Comparison of ENCODE assay signal across 18 cellular contexts in the genomic region with DNA sequence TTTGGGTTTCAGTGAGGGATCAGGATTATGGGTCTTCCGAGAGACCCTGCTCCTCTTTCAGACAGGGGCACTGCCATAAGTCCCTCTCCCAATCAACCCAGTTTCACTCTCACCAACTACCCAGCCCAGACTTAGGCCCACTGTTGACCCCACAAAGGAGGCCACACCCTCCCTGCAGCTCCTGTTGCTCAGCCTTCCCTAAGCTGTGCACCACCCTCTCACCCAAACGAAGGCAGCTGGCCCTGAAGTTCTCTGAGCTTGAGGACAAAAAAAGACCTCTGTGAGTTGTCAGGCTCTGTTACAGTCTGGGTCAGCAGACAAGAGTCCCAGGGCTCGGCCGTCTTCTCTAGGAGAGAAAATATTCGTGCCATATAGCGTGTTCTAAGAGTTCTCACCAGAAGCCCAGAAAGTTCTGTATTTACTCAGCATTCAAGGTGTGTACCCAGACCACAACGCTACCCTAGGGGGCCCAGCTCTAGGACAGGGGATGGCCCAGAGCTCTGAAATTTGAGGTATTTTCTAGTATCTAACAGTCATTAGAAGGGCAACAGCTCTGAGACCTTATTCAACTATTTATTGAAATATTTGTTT. TPM values are rescaled to one million over a fixed set of nuclear protein-coding genes. Genes with fewer than 3 reads are reported as not detected.
DNase-seq lines count a peak whose midpoint lies in the region; ATAC-seq and TF ChIP-seq lines count a peak whose summit lies in the region.
"Had no signal": no experiment of that assay in that cellular context is flagged by ENCODE, and none has a peak within 500 bp of the region (broad histone marks: within the 10 kb centered on the region; RNA-seq: fewer than 3 reads in every experiment).

No MANE protein-coding gene starts in this region.

- no peaks in the 10 kb centered on the region for H3K9me3 ChIP-seq in lower lobe of right lung
- H3K9me3 ChIP-seq: BE2C had no signal

- no peaks in the 10 kb centered on the region for H3K27me3 Mint-ChIP-seq in naive thymus-derived CD8-positive, alpha-beta T cell
- H3K27me3 Mint-ChIP-seq: brain, T-cell had no signal

- H3K27ac Mint-ChIP-seq in naive thymus-derived CD8-positive, alpha-beta T cell: peak overlapping the region in 3 of 10 donors; percentile 6 to 79 (median 65)
- H3K27ac Mint-ChIP-seq: brain, T-cell had no signal

- no peak for TF ChIP-seq CTCF in GM12865 (IDR thresholded peaks at IDR 0.05; ENCODE audit: insufficient read depth, low read depth, low read length, missing control alignments)
- no peak for TF ChIP-seq CTCF in GM20000 (IDR thresholded peaks at IDR 0.05; ENCODE audit: extremely low read depth, missing control alignments)
- no peak for TF ChIP-seq CTCF in lower lobe of right lung (IDR thresholded peaks at IDR 0.05)

- H3K9me3 Mint-ChIP-seq in naive thymus-derived CD8-positive, alpha-beta T cell: no peaks in the 10 kb centered on the region
- H3K9me3 Mint-ChIP-seq: brain, T-cell had no signal

- ATAC-seq in HG03442 (IDR thresholded peaks at IDR 0.05; ENCODE audit: unreplicated experiment) (peak; percentile 51), lower lobe of right lung (peak in 1 of 2 donors; percentile 22)
- ATAC-seq in naive thymus-derived CD8-positive, alpha-beta T cell: no peak
- ATAC-seq: foreskin keratinocyte, PC-3, T-cell had no signal

- H3K27ac ChIP-seq in lower lobe of right lung: peak overlapping the region; percentile 67
- H3K27ac ChIP-seq: foreskin keratinocyte had no signal

- no peaks in the 10 kb centered on the region for H3K36me3 Mint-ChIP-seq in naive thymus-derived CD8-positive, alpha-beta T cell
- H3K36me3 Mint-ChIP-seq: brain, T-cell had no signal

- peaks cover 15% of the 10 kb centered on the region for H3K4me1 ChIP-seq in lower lobe of right lung
- H3K4me1 ChIP-seq: BE2C had no signal

- no peaks in the 10 kb centered on the region for H3K36me3 ChIP-seq in lower lobe of right lung
- H3K36me3 ChIP-seq: BE2C had no signal

- H3K27me3 ChIP-seq in lower lobe of right lung (ENCODE audit: low read depth): no peaks in the 10 kb centered on the region
- H3K27me3 ChIP-seq: BE2C, foreskin keratinocyte had no signal

- CTCF ChIA-PET in HEK293T (lab: Yijun Ruan, JAX): no interaction called here

- H3K4me3 ChIP-seq in GM12865 (ENCODE audit: low read depth, low read length): no peak overlapping the region
- no peak overlapping the region for H3K4me3 ChIP-seq in lower lobe of right lung

- H3K4me1 Mint-ChIP-seq in naive thymus-derived CD8-positive, alpha-beta T cell: peaks cover 6 to 42% (median 18%) of the 10 kb centered on the region in 4 donors

- DNase-seq in GM12865 (ENCODE audit: low read depth) (peak; percentile 71), GM20000 (ENCODE audit: low spot score) (peak; percentile 32), lower lobe of right lung (no peak), AML-193 (lab: John Stamatoyannopoulos, UW) (no peak), GDM1 (lab: John Stamatoyannopoulos, UW) (no peak), HEK293T (ENCODE audit: extremely low spot score) (no peak)
- no peak for DNase-seq in naive thymus-derived CD8-positive, alpha-beta T cell
- DNase-seq: activated effector memory CD4-positive, alpha-beta T cell treated with anti-CD3 and anti-CD28 coated beads, Interleukin-2, amount 50 U/mL, for 16 hours; BE2C; DND-41; foreskin keratinocyte; NCI-H1048; NCI-H510A; PC-3; stimulated activated naive CD4-positive, alpha-beta T cell; T-cell had no signal

- H3K4me3 Mint-ChIP-seq in naive thymus-derived CD8-positive, alpha-beta T cell: no peak overlapping the region
- H3K4me3 Mint-ChIP-seq: brain, T-cell had no signal

- POLR2A ChIA-PET in naive thymus-derived CD8-positive, alpha-beta T cell (lab: Charles Lee): no interaction called here
- POLR2A ChIA-PET in HEK293T (lab: Yijun Ruan, JAX): no interaction called here

- intact Hi-C loops in lower lobe of right lung (cut with DNase I): no loop called here

TF ChIP-seq in HEK293T, 16 proteins besides CTCF, POLR2A, EP300 and RAD21:
- no peak for TF ChIP-seq FOXM1 (IDR thresholded peaks at IDR 0.05; ENCODE audit: borderline replicate concordance)
- no peak for TF ChIP-seq LEF1 (IDR thresholded peaks at IDR 0.05; ENCODE audit: borderline replicate concordance)
- no peak for TF ChIP-seq SP1 (IDR thresholded peaks at IDR 0.05)
- no peak for TF ChIP-seq FOXK2 (IDR thresholded peaks at IDR 0.05)
- no peak for TF ChIP-seq TARDBP (IDR thresholded peaks at IDR 0.05)
TF ChIP-seq in HEK293T: peak in this region for 0.

RNA-seq across cellular contexts. Expression of a gene that starts 25.5 kb away (rescaled TPM):
- 72.4 TPM for total RNA-seq in lower lobe of right lung
- 10 to 100 TPM; 23.0 to 27.2 TPM for total RNA-seq in naive thymus-derived CD8-positive, alpha-beta T cell
- 10 to 100 TPM in 1 of 3 donors, 1 to 10 TPM in 2; 6.4 to 10.9 (median 6.6) TPM for polyA plus RNA-seq in naive thymus-derived CD8-positive, alpha-beta T cell

Comparison
In these comparisons a context has a peak if more than half of its experiments do, and no peak if none do; other contexts are left out.
1. DNase-seq: peak in GM12865 (single experiment) and GM20000 (single experiment); none in lower lobe of right lung (single experiment), AML-193 (0 of 2), naive thymus-derived CD8-positive, alpha-beta T cell (0 of 10), GDM1 (single experiment) and HEK293T (single experiment).